ENCODE assay signal across 1 cellular context in genomic region chr15:75678324-75678690, GRCh38.
TF ChIP-seq lines count a peak whose summit lies in the region.

No MANE protein-coding gene starts in this region.

TF ChIP-seq in K562, 482 proteins besides CTCF, POLR2A, EP300 and RAD21:
- TF ChIP-seq ZNF121 (CRISPR knock-in tag; conservative IDR thresholded peaks at IDR 0.05) = peak; percentile 42; the same call in 1 of the 2 replicates
